Comparison of ENCODE assay signal across 9 cellular contexts in genomic region chr5:111063709-111064322, GRCh38. TPM values are rescaled to one million over a fixed set of nuclear protein-coding genes. Genes with fewer than 3 reads are reported as not detected.
DNase-seq lines count a peak whose midpoint lies in the region; ATAC-seq and TF ChIP-seq lines count a peak whose summit lies in the region.
"Had no signal": no experiment of that assay in that cellular context is flagged by ENCODE, and none has a peak within 500 bp of the region (broad histone marks: within the 10 kb centered on the region; RNA-seq: fewer than 3 reads in every experiment).

No MANE protein-coding gene starts in this region.

- H3K4me3 ChIP-seq in lower lobe of right lung = no peak overlapping the region

- no peaks in the 10 kb centered on the region for H3K27me3 ChIP-seq in lower lobe of right lung (ENCODE audit: low read depth)

- H3K36me3 ChIP-seq in lower lobe of right lung = no peaks in the 10 kb centered on the region

- peak; percentile 63 for ATAC-seq in HG02642 (IDR thresholded peaks at IDR 0.05; ENCODE audit: poor library complexity, unreplicated experiment)
- ATAC-seq in lower lobe of right lung = no peak
- no peak for ATAC-seq in GM18861 (IDR thresholded peaks at IDR 0.05; ENCODE audit: unreplicated experiment)
- no peak for ATAC-seq in GM21367 (IDR thresholded peaks at IDR 0.05; ENCODE audit: unreplicated experiment)
- ATAC-seq in GM19455 (IDR thresholded peaks at IDR 0.05; ENCODE audit: unreplicated experiment) = no peak

- in situ Hi-C loops in GM13977 (cut with MboI; ENCODE audit: low pct_unique_long_range_greater_than_20kb, low sequenced_read_pairs, unreplicated experiment) = no loop called here

- intact Hi-C loops in lower lobe of right lung (cut with DNase I) = no loop called here

- H3K4me1 ChIP-seq in lower lobe of right lung = no peaks in the 10 kb centered on the region

- DNase-seq in GM13977 (ENCODE audit: low spot score) (peak; percentile 36), SK-N-DZ (ENCODE audit: low spot score) (peak; percentile 34), lower lobe of right lung (no peak)
- DNase-seq in activated CD8-positive, alpha-beta memory T cell treated with anti-CD3 and anti-CD28 coated beads, Interleukin-2, amount 50 U/mL, for 4 hours = no peak

- TF ChIP-seq CTCF in GM13977 (IDR thresholded peaks at IDR 0.05; ENCODE audit: extremely low read depth, insufficient read depth, missing control alignments) (peak; percentile 51), lower lobe of right lung (IDR thresholded peaks at IDR 0.05) (peak; percentile 28)

- no peaks in the 10 kb centered on the region for H3K9me3 ChIP-seq in lower lobe of right lung

- no peak overlapping the region for H3K27ac ChIP-seq in lower lobe of right lung

RNA-seq across cellular contexts. Expression of gene TSLP, which starts 7.7 kb away (rescaled TPM):
- polyA plus RNA-seq in SK-N-DZ (2014; cell fraction: cytosol; rRNA removed) = not detected in 2 replicates
- polyA plus RNA-seq in SK-N-DZ (2014; cell fraction: nucleus; rRNA removed) = not detected in 2 replicates
- total RNA-seq in lower lobe of right lung = 1.3 TPM
- total RNA-seq: T-helper 2 cell treated with Interferon-gamma antibody and Interleukin-4, amounts not matched to agents 100 ng/mL and 5 ng/mL, for 36 hours had no signal

RNA-seq across cellular contexts. Expression of gene WDR36, which starts 28.3 kb away (rescaled TPM):
- 23.8 and 31.0 TPM in 2 replicates for polyA plus RNA-seq in SK-N-DZ (2014; cell fraction: cytosol; rRNA removed)
- 42.7 and 45.7 TPM in 2 replicates for polyA plus RNA-seq in SK-N-DZ (2014; cell fraction: nucleus; rRNA removed)
- total RNA-seq in lower lobe of right lung = 27.7 TPM

Comparison
In these comparisons a context has a peak if more than half of its experiments do, and no peak if none do; other contexts are left out.
1. DNase-seq: peak in GM13977 (single experiment) and SK-N-DZ (single experiment); none in lower lobe of right lung (single experiment) and activated CD8-positive, alpha-beta memory T cell treated with anti-CD3 and anti-CD28 coated beads, Interleukin-2, amount 50 U/mL, for 4 hours (single experiment).